1 cellular context compared by ENCODE assay signal in the genomic region with DNA sequence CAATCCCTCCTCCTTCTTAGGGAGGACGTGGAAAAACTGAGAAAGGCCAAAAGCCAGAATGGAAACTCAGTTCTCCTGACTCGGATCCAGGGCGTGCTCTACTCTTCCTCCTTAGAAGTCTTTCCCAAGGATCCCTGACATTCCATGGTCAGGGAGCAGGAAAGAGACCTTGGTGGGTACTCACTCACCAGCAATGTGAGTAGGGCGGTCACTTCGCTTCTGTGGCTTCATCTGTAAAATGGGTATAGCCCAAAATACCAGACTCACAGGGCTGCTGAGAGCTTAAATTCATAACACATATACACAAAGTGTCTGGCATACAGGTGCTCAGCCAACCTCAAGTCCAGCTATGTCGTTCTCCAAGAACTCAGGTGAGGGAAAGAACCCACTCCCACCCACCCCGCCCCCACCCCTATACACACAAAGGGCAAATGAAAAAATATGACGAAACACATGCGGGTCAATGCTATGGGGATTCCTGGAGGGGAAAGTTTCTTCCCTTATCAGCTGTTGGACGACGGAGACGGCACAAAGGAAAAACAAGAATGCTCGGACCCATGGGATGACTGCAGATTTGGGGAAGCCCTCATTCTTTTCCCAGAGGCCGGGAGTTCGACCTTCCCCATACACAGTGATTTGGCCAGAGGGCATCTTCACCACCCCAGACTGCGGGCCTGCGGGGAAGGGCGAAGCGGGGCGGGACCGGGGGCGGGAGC.
TF ChIP-seq lines count a peak whose summit lies in the region.

No MANE protein-coding gene starts in this region.

TF ChIP-seq in HCT116, 20 proteins besides CTCF, POLR2A, EP300 and RAD21 (continued from another document):
- TF ChIP-seq SIN3A (IDR thresholded peaks at IDR 0.05; ENCODE audit: low read depth) (no peak), ZNF274 (IDR thresholded peaks at IDR 0.05; ENCODE audit: low read depth, low read length) (no peak), TCF7L2 (IDR thresholded peaks at IDR 0.05; ENCODE audit: borderline replicate concordance, extremely low read depth, insufficient read depth, insufficient read length) (no peak), EZH2phosphoT487 (IDR thresholded peaks at IDR 0.05; ENCODE audit: borderline replicate concordance) (no peak), ZFX (IDR thresholded peaks at IDR 0.05) (no peak), FOSL1 (IDR thresholded peaks at IDR 0.05; ENCODE audit: low read depth) (no peak), YY1 (IDR thresholded peaks at IDR 0.05; ENCODE audit: extremely low read depth, insufficient replicate concordance, low read depth, low read length) (no peak), SRF (IDR thresholded peaks at IDR 0.05; ENCODE audit: low read depth) (no peak), EZH2 (IDR thresholded peaks at IDR 0.05) (no peak)
TF ChIP-seq in HCT116: peak in this region for 0.
